22 cellular contexts compared by ENCODE assay signal in the genomic region with DNA sequence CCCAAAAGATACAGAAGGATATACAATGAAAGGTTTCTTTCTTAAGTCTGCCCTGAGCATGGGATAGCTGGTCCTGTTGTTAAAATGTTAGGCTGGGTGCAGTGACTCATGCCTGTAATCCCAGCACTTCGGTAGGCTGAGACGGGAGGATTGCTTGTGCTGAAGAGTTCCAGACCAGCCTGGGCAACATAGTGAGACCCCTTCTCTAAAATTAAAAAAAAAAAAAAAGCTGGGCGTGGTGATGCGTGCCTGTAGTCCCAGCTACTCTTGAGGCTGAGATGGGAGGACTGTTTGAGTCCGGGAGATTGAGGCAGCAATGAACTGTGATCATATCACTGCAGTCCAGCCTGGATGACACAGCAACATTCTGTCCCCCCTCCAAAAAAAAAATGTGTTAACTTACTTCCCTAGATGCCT. TPM values are rescaled to one million over a fixed set of nuclear protein-coding genes. Genes with fewer than 3 reads are reported as not detected.
A peak's percentile ranks its signal among the peaks of the same experiment; 100 is the strongest.
DNase-seq lines count a peak whose midpoint lies in the region; ATAC-seq, FAIRE-seq and TF ChIP-seq lines count a peak whose summit lies in the region.
"Had no signal": no experiment of that assay in that cellular context is flagged by ENCODE, and none has a peak within 500 bp of the region (broad histone marks: within the 10 kb centered on the region; RNA-seq: fewer than 3 reads in every experiment).

No MANE protein-coding gene starts in this region.

- H3K36me3 ChIP-seq in K562 (ENCODE audit: control insufficient read depth, insufficient read depth, low read length) (no peaks in the 10 kb centered on the region), osteoblast (ENCODE audit: insufficient read depth, low read length) (no peaks in the 10 kb centered on the region)
- H3K36me3 ChIP-seq: BE2C had no signal

- no peak for TF ChIP-seq RAD21 in K562 (CRISPR knock-in tag; conservative IDR thresholded peaks at IDR 0.05 in 1 of 2, IDR thresholded peaks at IDR 0.05 in 1 of 2)

- intact Hi-C loops in K562 (cut with micrococcal nuclease) = loop anchor here (2.0 to 5.0 kb wide), 2 partner anchors 82 to 219 kb away; a partner anchor contains a TSS

- no peak for DNase-seq in activated CD4-positive, alpha-beta T cell treated with anti-CD3 and anti-CD28 coated beads, Interleukin-2, amount 10 ng/mL, durations not matched to agents 7 days and 5 days
- no peak for DNase-seq in activated CD4-positive, alpha-beta T cell treated with anti-CD3 and anti-CD28 coated beads, Interleukin-2, amount 50 U/mL, for 4 hours
- DNase-seq in OCI-M1 (lab: John Stamatoyannopoulos, UW) (peak; percentile 61), K562 (ENCODE audit: extremely low read depth in 1 of 4, low spot score in 3 of 4) (peak in 1 of 4 experiments; percentile 81), osteoblast (ENCODE audit: insufficient read length, low spot score, missing footprints) (peak; percentile 38), HPDE6-E6E7 (ENCODE audit: extremely low spot score) (no peak), KG1 (lab: John Stamatoyannopoulos, UW) (no peak), NCI-H128 (lab: John Stamatoyannopoulos, UW; ENCODE audit: unreplicated experiment) (no peak)
- DNase-seq: BE2C, Kasumi-1, MM.1S, NCI-H1092 treated with DMSO at 0.1 percent for 48 hours, NCI-H1694, NCI-H2081 treated with DMSO at 0.1 percent for 48 hours, NCI-H2171 treated with DMSO at 0.1 percent for 48 hours, NCI-H524 treated with DMSO at 0.1 percent for 48 hours, PC-9, SHP77 treated with DMSO at 0.1 percent for 48 hours had no signal

- no peaks in the 10 kb centered on the region for H3K9me1 ChIP-seq in K562 (ENCODE audit: control insufficient read depth, insufficient read depth, low read length)

- H3K4me1 Mint-ChIP-seq in activated CD4-positive, alpha-beta T cell treated with anti-CD3 and anti-CD28 coated beads, Interleukin-2, amount 10 ng/mL, durations not matched to agents 7 days and 5 days = peaks cover 7% of the 10 kb centered on the region

- in situ Hi-C loops in K562 (cut with MboI) = no loop called here

- H3K9me3 ChIP-seq in K562 (replicated peaks; ENCODE audit: control insufficient read depth, insufficient read depth, low read depth, low read length) (no peaks in the 10 kb centered on the region), osteoblast (ENCODE audit: low read depth, low read length) (no peaks in the 10 kb centered on the region)
- H3K9me3 ChIP-seq: BE2C had no signal

- no peaks in the 10 kb centered on the region for H3K9me3 Mint-ChIP-seq in activated CD4-positive, alpha-beta T cell treated with anti-CD3 and anti-CD28 coated beads, Interleukin-2, amount 10 ng/mL, durations not matched to agents 7 days and 5 days

- H3K27me3 ChIP-seq in K562 (ENCODE audit: control insufficient read depth in 2 of 2, insufficient read depth in 2 of 2, low read length in 2 of 2) (no peaks in the 10 kb centered on the region), osteoblast (ENCODE audit: insufficient read depth, low read length) (no peaks in the 10 kb centered on the region)
- H3K27me3 ChIP-seq: BE2C had no signal

- TF ChIP-seq CTCF in K562 (IDR thresholded peaks at IDR 0.05 in 2 of 3, conservative IDR thresholded peaks at IDR 0.05 in 1 of 3; ENCODE audit: insufficient read depth in 2 of 3, low read depth in 1 of 3, low read length in 3 of 3) (no peak), osteoblast (IDR thresholded peaks at IDR 0.05; ENCODE audit: extremely low read depth, low read depth, low read length) (no peak)

- H3K79me2 ChIP-seq in K562 (ENCODE audit: control insufficient read depth, insufficient read depth, low read length) (no peaks in the 10 kb centered on the region), osteoblast (ENCODE audit: insufficient read depth, low read length) (no peaks in the 10 kb centered on the region)

- peak; percentile 56; the same call in 1 of the 2 replicates for TF ChIP-seq EP300 in K562 (IDR thresholded peaks at IDR 0.05; ENCODE audit: low read length)

- CTCF ChIA-PET in activated CD4-positive, alpha-beta T cell treated with anti-CD3 and anti-CD28 coated beads, Interleukin-2, amount 10 ng/mL, durations not matched to agents 7 days and 5 days (lab: Charles Lee) = interaction anchor here (1.0 to 1.5 kb wide), 3 partner anchors 8 to 99 kb away, joined by 3 to 6 read pairs (median 5); no protein-coding TSS in a partner anchor
- CTCF ChIA-PET in K562 (lab: Yijun Ruan, JAX; ENCODE audit: low intra/inter-chr PET ratio) = interaction anchor here (0.7 kb wide), 1 partner anchor 110 kb away, joined by 5 read pairs; no protein-coding TSS in a partner anchor

- no TSS peak for BruUV-seq in K562 (replicated peaks; lab: Mats Ljungman, UMichigan)

- no peaks in the 10 kb centered on the region for H4K20me1 ChIP-seq in K562 (replicated peaks; ENCODE audit: control insufficient read depth, insufficient read depth, low read length)
- no peaks in the 10 kb centered on the region for H4K20me1 ChIP-seq in osteoblast (ENCODE audit: insufficient read depth, low read length)

- peak overlapping the region; percentile 67 for H2AFZ ChIP-seq in K562 (ENCODE audit: low read depth, low read length)
- H2AFZ ChIP-seq in osteoblast (ENCODE audit: low read length) = no peak overlapping the region
- H2AFZ ChIP-seq: PC-9 had no signal

- H3K4me3 ChIP-seq in K562 (no peak overlapping the region), osteoblast (ENCODE audit: insufficient read depth, low read length) (no peak overlapping the region)
- H3K4me3 ChIP-seq: PC-9, SK-N-MC had no signal

- H3K27ac Mint-ChIP-seq in activated CD4-positive, alpha-beta T cell treated with anti-CD3 and anti-CD28 coated beads, Interleukin-2, amount 10 ng/mL, durations not matched to agents 7 days and 5 days = peak overlapping the region; percentile 26

- peaks cover 15% of the 10 kb centered on the region for H3K27me3 Mint-ChIP-seq in activated CD4-positive, alpha-beta T cell treated with anti-CD3 and anti-CD28 coated beads, Interleukin-2, amount 10 ng/mL, durations not matched to agents 7 days and 5 days

- H3K36me3 Mint-ChIP-seq in activated CD4-positive, alpha-beta T cell treated with anti-CD3 and anti-CD28 coated beads, Interleukin-2, amount 10 ng/mL, durations not matched to agents 7 days and 5 days (ENCODE audit: low read depth) = no peaks in the 10 kb centered on the region

- POLR2A ChIA-PET in activated CD4-positive, alpha-beta T cell treated with anti-CD3 and anti-CD28 coated beads, Interleukin-2, amount 10 ng/mL, durations not matched to agents 7 days and 5 days (lab: Charles Lee) = interaction anchor here (0.6 kb wide), 2 partner anchors 79 to 156 kb away, joined by 3 to 4 read pairs; no protein-coding TSS in a partner anchor
- POLR2A ChIA-PET in K562 (lab: Yijun Ruan, JAX) = interaction anchor here (0.6 to 1.7 kb wide), 7 partner anchors 9 to 189 kb away, joined by 3 to 9 read pairs (median 3); no protein-coding TSS in a partner anchor

- H3K4me1 ChIP-seq in K562 (replicated peaks in 1 of 2; ENCODE audit: control insufficient read depth in 2 of 2, insufficient read depth in 2 of 2, low read length in 2 of 2) (peaks cover 45 to 68% of the 10 kb centered on the region in 2 experiments), osteoblast (ENCODE audit: insufficient read depth, low read length) (no peaks in the 10 kb centered on the region)
- H3K4me1 ChIP-seq: BE2C had no signal

- peak overlapping the region; percentile 54 for H3K27ac ChIP-seq in K562 (ENCODE audit: extremely low read depth, low read depth, low read length)
- no peak overlapping the region for H3K27ac ChIP-seq in osteoblast (ENCODE audit: low read depth, low read length)
- H3K27ac ChIP-seq: HL-60, PC-9, RWPE1, SK-N-MC had no signal

- FAIRE-seq in K562 (lab: Jason Lieb, UNC) = peak; percentile 79
- FAIRE-seq: HTR-8/SVneo had no signal

- ATAC-seq in K562 = peak; percentile 33

- H3K9ac ChIP-seq in K562 (ENCODE audit: insufficient read depth in 1 of 2, low read depth in 2 of 2, low read length in 2 of 2) = no peak overlapping the region; a peak in 2 of 4 replicates

- no peak overlapping the region for H3K4me3 Mint-ChIP-seq in activated CD4-positive, alpha-beta T cell treated with anti-CD3 and anti-CD28 coated beads, Interleukin-2, amount 10 ng/mL, durations not matched to agents 7 days and 5 days

- TF ChIP-seq POLR2A in K562 (conservative IDR thresholded peaks at IDR 0.05) = no peak

- 0% methylated on average over 5 of the region's 5 CpGs for WGBS in K562 (ENCODE audit: insufficient coverage, low coverage, missing lambda C conversion rate)

- H3K4me2 ChIP-seq in K562 (ENCODE audit: insufficient read depth, low read length) = peak overlapping the region; percentile 60
- H3K4me2 ChIP-seq in osteoblast (ENCODE audit: insufficient read depth, low read length) = no peak overlapping the region
- H3K4me2 ChIP-seq: PC-9 had no signal

RNA-seq across cellular contexts. Expression of a gene that starts 52.5 kb away (rescaled TPM):
- total RNA-seq in activated CD4-positive, alpha-beta T cell treated with anti-CD3 and anti-CD28 coated beads, Interleukin-2, amount 10 ng/mL, durations not matched to agents 7 days and 5 days = 100 to 1,000 TPM; 147 to 158 TPM
- total RNA-seq in K562 (2011; cell fraction: chromatin; rRNA removed; ENCODE audit: low replicate concordance) = 33.3 and 146 TPM in 2 replicates
- 62.0 and 84.4 TPM in 2 replicates for total RNA-seq in K562 (2011; cell fraction: nucleolus; rRNA removed)
- 39.4 and 65.9 TPM in 2 replicates for total RNA-seq in K562 (2011; cell fraction: nucleoplasm; rRNA removed)
- total RNA-seq in K562 (2014; rRNA removed) = 33.7 and 48.0 TPM in 2 replicates
- total RNA-seq in K562 (2014; rRNA removed; fragmentation: Illumina TruSeq; extraction: Trizol) = 6.6 and 9.6 TPM in 2 replicates
- 17.5 and 22.3 TPM in 2 replicates for total RNA-seq in K562 (2015; rRNA removed; fragmentation: Illumina TruSeq; extraction: Trizol)
- total RNA-seq in K562 (2021) = 54.5 and 58.1 TPM in 2 replicates
- 18.9 and 24.4 TPM in 2 replicates for polyA plus RNA-seq in K562 (2011; rRNA removed)
- 34.0 and 79.0 TPM in 2 replicates for polyA plus RNA-seq in K562 (2011; cell fraction: cytosol; rRNA removed)
- 68.6 and 104 TPM in 2 replicates for polyA plus RNA-seq in K562 (2011; cell fraction: nucleus; rRNA removed)
- polyA plus RNA-seq in K562 (2012) = 56.1 and 106 TPM in 2 replicates
- polyA plus RNA-seq in K562 (2014; fragmentation: Illumina TruSeq; extraction: Trizol) = 33.7 and 42.0 TPM in 2 replicates
- polyA plus RNA-seq in K562 (2014; fragmentation: Nextera tagmentation; extraction: Ambion mirVana) = 1 to 10 TPM; 1.2 to 4.9 TPM
- polyA plus RNA-seq in K562 (2014; rRNA removed) = 34.2 and 40.4 TPM in 2 replicates
- 11.5 and 17.4 TPM in 2 replicates for polyA minus RNA-seq in K562 (2011; rRNA and poly(A)+ RNA removed)
- polyA minus RNA-seq in K562 (2011; cell fraction: cytosol; rRNA and poly(A)+ RNA removed) = 53.0 and 61.0 TPM in 2 replicates
- polyA minus RNA-seq in K562 (2011; cell fraction: nucleus; rRNA and poly(A)+ RNA removed) = 18.8 and 19.9 TPM in 2 replicates
- total RNA-seq in osteoblast = 16.3 and 18.9 TPM in 2 replicates

RNA-seq across cellular contexts. Expression of a gene that starts 57.3 kb away (rescaled TPM):
- total RNA-seq in activated CD4-positive, alpha-beta T cell treated with anti-CD3 and anti-CD28 coated beads, Interleukin-2, amount 10 ng/mL, durations not matched to agents 7 days and 5 days = under 1 TPM; 0.23 to 0.50 TPM
- 5.7 and 11.0 TPM in 2 replicates for total RNA-seq in K562 (2011; cell fraction: chromatin; rRNA removed; ENCODE audit: low replicate concordance)
- 3.8 and 4.5 TPM in 2 replicates for total RNA-seq in K562 (2011; cell fraction: nucleolus; rRNA removed)
- total RNA-seq in K562 (2011; cell fraction: nucleoplasm; rRNA removed) = 5.3 and 6.9 TPM in 2 replicates
- 0.86 and 2.0 TPM in 2 replicates for total RNA-seq in K562 (2014; rRNA removed)
- total RNA-seq in K562 (2014; rRNA removed; fragmentation: Illumina TruSeq; extraction: Trizol) = 0.16 and 0.47 TPM in 2 replicates
- total RNA-seq in K562 (2015; rRNA removed; fragmentation: Illumina TruSeq; extraction: Trizol) = 0.83 and 1.3 TPM in 2 replicates
- total RNA-seq in K562 (2021) = 1.5 and 1.6 TPM in 2 replicates
- 1.2 and 1.3 TPM in 2 replicates for polyA plus RNA-seq in K562 (2011; rRNA removed)
- 0.94 and 1.8 TPM in 2 replicates for polyA plus RNA-seq in K562 (2011; cell fraction: cytosol; rRNA removed)
- 2.6 and 3.5 TPM in 2 replicates for polyA plus RNA-seq in K562 (2011; cell fraction: nucleus; rRNA removed)
- 1.7 and 1.9 TPM in 2 replicates for polyA plus RNA-seq in K562 (2012)
- polyA plus RNA-seq in K562 (2014; fragmentation: Illumina TruSeq; extraction: Trizol) = 0.51 and 0.70 TPM in 2 replicates
- under 1 TPM; 0.01 to 0.10 TPM for polyA plus RNA-seq in K562 (2014; fragmentation: Nextera tagmentation; extraction: Ambion mirVana)
- 1.2 and 1.3 TPM in 2 replicates for polyA plus RNA-seq in K562 (2014; rRNA removed)
- polyA minus RNA-seq in K562 (2011; rRNA and poly(A)+ RNA removed) = 1.1 and 1.5 TPM in 2 replicates
- polyA minus RNA-seq in K562 (2011; cell fraction: cytosol; rRNA and poly(A)+ RNA removed) = 0.38 and 0.46 TPM in 2 replicates
- polyA minus RNA-seq in K562 (2011; cell fraction: nucleus; rRNA and poly(A)+ RNA removed) = 0.81 and 1.4 TPM in 2 replicates
- 0.72 and 1.2 TPM in 2 replicates for total RNA-seq in osteoblast

RNA-seq across cellular contexts. Expression of a gene that starts 58.6 kb away (rescaled TPM):
- total RNA-seq in activated CD4-positive, alpha-beta T cell treated with anti-CD3 and anti-CD28 coated beads, Interleukin-2, amount 10 ng/mL, durations not matched to agents 7 days and 5 days = 10 to 100 TPM; 18.5 to 20.0 TPM
- 26.9 and 65.0 TPM in 2 replicates for total RNA-seq in K562 (2011; cell fraction: chromatin; rRNA removed; ENCODE audit: low replicate concordance)
- 107 and 125 TPM in 2 replicates for total RNA-seq in K562 (2011; cell fraction: nucleolus; rRNA removed)
- 74.7 and 75.7 TPM in 2 replicates for total RNA-seq in K562 (2011; cell fraction: nucleoplasm; rRNA removed)
- total RNA-seq in K562 (2014; rRNA removed) (749 and 813 TPM in 2 replicates), K562 (2014; rRNA removed; fragmentation: Illumina TruSeq; extraction: Trizol) (110 and 229 TPM in 2 replicates), K562 (2015; rRNA removed; fragmentation: Illumina TruSeq; extraction: Trizol) (331 and 332 TPM in 2 replicates), K562 (2021) (457 and 476 TPM in 2 replicates), osteoblast (75.7 and 82.2 TPM in 2 replicates)
- polyA plus RNA-seq in K562 (2011; rRNA removed) (368 and 461 TPM in 2 replicates), K562 (2014; fragmentation: Illumina TruSeq; extraction: Trizol) (260 and 428 TPM in 2 replicates), K562 (2014; fragmentation: Nextera tagmentation; extraction: Ambion mirVana) (100 to 1,000 TPM in 1 of 2 experiments, 10 to 100 TPM in 1; 81.1 to 184 TPM), K562 (2014; rRNA removed) (634 and 677 TPM in 2 replicates)
- polyA plus RNA-seq in K562 (2011; cell fraction: cytosol; rRNA removed) = 836 and 2,229 TPM in 2 replicates
- polyA plus RNA-seq in K562 (2011; cell fraction: nucleus; rRNA removed) = 252 and 288 TPM in 2 replicates
- polyA plus RNA-seq in K562 (2012) = 416 and 585 TPM in 2 replicates
- 85.4 and 138 TPM in 2 replicates for polyA minus RNA-seq in K562 (2011; rRNA and poly(A)+ RNA removed)
- polyA minus RNA-seq in K562 (2011; cell fraction: cytosol; rRNA and poly(A)+ RNA removed) = 198 and 225 TPM in 2 replicates
- polyA minus RNA-seq in K562 (2011; cell fraction: nucleus; rRNA and poly(A)+ RNA removed) = 34.6 and 38.7 TPM in 2 replicates

Comparison
In these comparisons a context has a peak if more than half of its experiments do, and no peak if none do; other contexts are left out.
1. DNase-seq: peak in OCI-M1 (single experiment) and osteoblast (single experiment); none in activated CD4-positive, alpha-beta T cell treated with anti-CD3 and anti-CD28 coated beads, Interleukin-2, amount 10 ng/mL, durations not matched to agents 7 days and 5 days (single experiment), activated CD4-positive, alpha-beta T cell treated with anti-CD3 and anti-CD28 coated beads, Interleukin-2, amount 50 U/mL, for 4 hours (0 of 2), HPDE6-E6E7 (single experiment), KG1 (single experiment) and NCI-H128 (single experiment).